9 cellular contexts compared by ENCODE assay signal in genomic region chr1:83882906-83883305, GRCh38.
A peak's percentile ranks its signal among the peaks of the same experiment; 100 is the strongest.
DNase-seq lines count a peak whose midpoint lies in the region; ATAC-seq and TF ChIP-seq lines count a peak whose summit lies in the region.
"Had no signal": no experiment of that assay in that cellular context is flagged by ENCODE, and none has a peak within 500 bp of the region (broad histone marks: within the 10 kb centered on the region; RNA-seq: fewer than 3 reads in every experiment).

No MANE protein-coding gene starts in this region.

- H3K9me2 ChIP-seq in DOHH2 (replicated peaks; ENCODE audit: control insufficient read depth, low read length) = no peaks in the 10 kb centered on the region

- H3K36me3 Mint-ChIP-seq in immature natural killer cell = no peaks in the 10 kb centered on the region

- no peaks in the 10 kb centered on the region for H3K9me3 ChIP-seq in DOHH2 (ENCODE audit: control insufficient read depth, insufficient read depth, low read length)
- H3K9me3 ChIP-seq in SK-N-MC (ENCODE audit: low read depth, low read length) = no peaks in the 10 kb centered on the region
- H3K9me3 ChIP-seq in uterus = no peaks in the 10 kb centered on the region

- H3K79me2 ChIP-seq in DOHH2 (ENCODE audit: control insufficient read depth, low read length) = no peaks in the 10 kb centered on the region

- no peak overlapping the region for H3K27ac Mint-ChIP-seq in immature natural killer cell

- no peaks in the 10 kb centered on the region for H3K36me3 ChIP-seq in DOHH2 (ENCODE audit: control insufficient read depth, low read length)
- H3K36me3 ChIP-seq in SK-N-MC (ENCODE audit: insufficient read depth, low read length) = no peaks in the 10 kb centered on the region
- H3K36me3 ChIP-seq in uterus = no peaks in the 10 kb centered on the region

- no peak overlapping the region for H3K4me3 ChIP-seq in DOHH2 (ENCODE audit: low read length)
- no peak overlapping the region for H3K4me3 ChIP-seq in SK-N-MC
- no peak overlapping the region for H3K4me3 ChIP-seq in uterus
- H3K4me3 ChIP-seq: skin epidermis had no signal

- no peak overlapping the region for H3K4me3 Mint-ChIP-seq in immature natural killer cell

- intact Hi-C loops in uterus (cut with DNase I; ENCODE audit: low total_unique reads) = no loop called here

- no peak overlapping the region for H3K27ac ChIP-seq in DOHH2 (ENCODE audit: low read depth, low read length)
- H3K27ac ChIP-seq in SK-N-MC = no peak overlapping the region
- no peak overlapping the region for H3K27ac ChIP-seq in uterus
- H3K27ac ChIP-seq: skin epidermis had no signal

- H4K20me1 ChIP-seq in DOHH2 (ENCODE audit: control insufficient read depth, insufficient read depth, low read depth, low read length) = no peaks in the 10 kb centered on the region

- DNase-seq in HuH-7 (ENCODE audit: low spot score) (peak; percentile 18), SK-N-MC (ENCODE audit: low read depth, low spot score) (peak; percentile 26), left lobe of liver (ENCODE audit: low spot score) (no peak), immature natural killer cell (no peak), uterus (no peak)

- H3K4me1 Mint-ChIP-seq in immature natural killer cell = no peaks in the 10 kb centered on the region

- ATAC-seq in left lobe of liver (peak; percentile 96), GM21423 (IDR thresholded peaks at IDR 0.05; ENCODE audit: unreplicated experiment) (no peak), GM21723 (IDR thresholded peaks at IDR 0.05; ENCODE audit: unreplicated experiment) (no peak)

- peak; percentile 20 for TF ChIP-seq CTCF in DOHH2 (IDR thresholded peaks at IDR 0.05; ENCODE audit: low read depth, low read length, poor library complexity, severe bottlenecking)
- TF ChIP-seq CTCF in uterus (IDR thresholded peaks at IDR 0.05) = no peak

- H3K27me3 ChIP-seq in DOHH2 (ENCODE audit: control insufficient read depth, low read length) = no peaks in the 10 kb centered on the region
- no peaks in the 10 kb centered on the region for H3K27me3 ChIP-seq in uterus

- peaks cover 0 to 3% (median 0%) of the 10 kb centered on the region in 6 donors for H3K9me3 Mint-ChIP-seq in immature natural killer cell

- H3K4me1 ChIP-seq in DOHH2 (ENCODE audit: control insufficient read depth, low read length) = no peaks in the 10 kb centered on the region
- no peaks in the 10 kb centered on the region for H3K4me1 ChIP-seq in uterus

- H3K4me2 ChIP-seq in DOHH2 (ENCODE audit: low read length) = no peak overlapping the region

- no peaks in the 10 kb centered on the region for H3F3A ChIP-seq in DOHH2 (ENCODE audit: control insufficient read depth, insufficient read depth)

- peaks cover 0 to 10% (median 2%) of the 10 kb centered on the region in 3 donors for H3K27me3 Mint-ChIP-seq in immature natural killer cell (ENCODE audit: low read depth in 3 of 3)

- H3K9ac ChIP-seq in SK-N-MC (ENCODE audit: insufficient read length) = no peak overlapping the region

- no peak for TF ChIP-seq POLR2A in uterus (IDR thresholded peaks at IDR 0.05)

Comparison
In these comparisons a context has a peak if more than half of its experiments do, and no peak if none do; other contexts are left out.
1. DNase-seq: peak in HuH-7 (single experiment) and SK-N-MC (single experiment); none in left lobe of liver (single experiment), immature natural killer cell (0 of 3) and uterus (0 of 2).